13 cellular contexts compared by ENCODE assay signal in genomic region chr13:96051491-96051890, GRCh38. TPM values are rescaled to one million over a fixed set of nuclear protein-coding genes. Genes with fewer than 3 reads are reported as not detected.
A peak's percentile ranks its signal among the peaks of the same experiment; 100 is the strongest.
DNase-seq lines count a peak whose midpoint lies in the region; ATAC-seq and TF ChIP-seq lines count a peak whose summit lies in the region.
"Not testable (repeated sequence)": the region's sequence is repeated elsewhere in the genome, so short reads cannot be mapped to it uniquely, and the experiment has no call there.
"Had no signal": no experiment of that assay in that cellular context is flagged by ENCODE, and none has a peak within 500 bp of the region (broad histone marks: within the 10 kb centered on the region; RNA-seq: fewer than 3 reads in every experiment).

No MANE protein-coding gene starts in this region.

- not testable (repeated sequence) for H3K27me3 Mint-ChIP-seq in MCF 10A (ENCODE audit: insufficient read depth, unreplicated experiment); nephron progenitor cell (ENCODE audit: low read depth, poor library complexity)
- H3K27me3 Mint-ChIP-seq in osteocyte (ENCODE audit: unreplicated experiment) = peaks cover 14% of the 10 kb centered on the region

- POLR2A ChIA-PET in HCT116 (lab: Charles Lee) = not testable (repeated sequence)
- POLR2A ChIA-PET in PC-9 (lab: Charles Lee; ENCODE audit: unreplicated experiment) = interaction anchor here (0.6 kb wide), 1 partner anchor 1381 kb away, joined by 7 read pairs; no protein-coding TSS in a partner anchor
- POLR2A ChIA-PET in MCF 10A (lab: Yijun Ruan, JAX) = interaction anchor here (3.3 kb wide), 1 partner anchor 30 kb away, joined by 28 read pairs; no protein-coding TSS in a partner anchor

- RAD21 ChIA-PET in HCT116 (lab: Charles Lee; ENCODE audit: low non-redundant PET in 1 of 2, low total read pairs in 2 of 2, uncharacterized antibody in 2 of 2, unreplicated experiment in 2 of 2) = not testable (repeated sequence)

- H3K27me3 ChIP-seq in DOHH2 (ENCODE audit: control insufficient read depth, low read length) = peaks cover 13% of the 10 kb centered on the region; the same call in 1 of the 2 replicates
- not testable (repeated sequence) for H3K27me3 ChIP-seq in HCT116 (ENCODE audit: insufficient read depth, low read length); Karpas-422 (ENCODE audit: low read length); PC-9 (ENCODE audit: insufficient read depth, low read depth)

- not testable (repeated sequence) for H4K20me1 ChIP-seq in DOHH2 (ENCODE audit: control insufficient read depth, insufficient read depth, low read depth, low read length); HCT116 (ENCODE audit: insufficient read depth); Karpas-422 (ENCODE audit: insufficient read depth, low read depth, low read length); PC-9 (ENCODE audit: insufficient read depth)

- not testable (repeated sequence) for DNase-seq in HCT116 (ENCODE audit: low read depth, low spot score); Karpas-422; PC-9; MCF 10A (ENCODE audit: unreplicated experiment); nephron progenitor cell; osteocyte (ENCODE audit: extremely low spot score, unreplicated experiment)

- not testable (repeated sequence) for ATAC-seq in HCT116

- H3K27ac ChIP-seq in DOHH2 (ENCODE audit: low read depth, low read length); HCT116 (ENCODE audit: low read depth, low read length); Karpas-422 (ENCODE audit: low read length); PC-9: not testable (repeated sequence)

- H3K79me2 ChIP-seq in DOHH2 (ENCODE audit: control insufficient read depth, low read length) (peaks cover 46% of the 10 kb centered on the region), HCT116 (ENCODE audit: insufficient read depth, low read length) (peaks cover 38% of the 10 kb centered on the region), Karpas-422 (ENCODE audit: low read length) (peaks cover 59% of the 10 kb centered on the region), PC-9 (ENCODE audit: low read depth) (peaks cover 58% of the 10 kb centered on the region)

- TF ChIP-seq RAD21 in HCT116 (IDR thresholded peaks at IDR 0.05; ENCODE audit: low read depth) = not testable (repeated sequence)

- H3K4me1 Mint-ChIP-seq in MCF 10A (ENCODE audit: insufficient read depth, unreplicated experiment) = peaks cover 27% of the 10 kb centered on the region
- peaks cover 10% of the 10 kb centered on the region for H3K4me1 Mint-ChIP-seq in nephron progenitor cell
- peaks cover 13% of the 10 kb centered on the region for H3K4me1 Mint-ChIP-seq in osteocyte (ENCODE audit: unreplicated experiment)

- H3K4me1 ChIP-seq in DOHH2 (ENCODE audit: control insufficient read depth, low read length) = peaks cover 14% of the 10 kb centered on the region
- H3K4me1 ChIP-seq in HCT116 (ENCODE audit: control insufficient read depth in 1 of 2, insufficient read depth in 2 of 2, low read length in 2 of 2) = peaks cover 5 to 17% of the 10 kb centered on the region in 2 experiments; a peak in 3 of 4 replicates
- H3K4me1 ChIP-seq in Karpas-422 (ENCODE audit: low read length) = peaks cover 10% of the 10 kb centered on the region; the same call in 1 of the 2 replicates
- not testable (repeated sequence) for H3K4me1 ChIP-seq in PC-9 (replicated peaks; ENCODE audit: insufficient read depth)

- CTCF ChIA-PET in HCT116 (lab: Charles Lee); PC-9 (lab: Charles Lee): not testable (repeated sequence)
- CTCF ChIA-PET in MCF 10A (lab: Yijun Ruan, JAX) = interaction anchor here (1.0 kb wide), 1 partner anchor 17 kb away, joined by 3 read pairs; no protein-coding TSS in a partner anchor

- TF ChIP-seq POLR2A in HCT116 (IDR thresholded peaks at IDR 0.05; ENCODE audit: borderline replicate concordance, extremely low read depth, insufficient read depth, insufficient read length) = not testable (repeated sequence)

- H2AFZ ChIP-seq in HCT116 (ENCODE audit: low read depth, low read length, poor library complexity, severe bottlenecking); Karpas-422 (ENCODE audit: low read length); PC-9: not testable (repeated sequence)

- not testable (repeated sequence) for H3K4me3 ChIP-seq in DOHH2 (ENCODE audit: low read length); HCT116 (replicated peaks in 1 of 2; ENCODE audit: low read depth in 1 of 2, low read length in 2 of 2); Karpas-422 (ENCODE audit: low read length); PC-9

- not testable (repeated sequence) for H3K9me2 ChIP-seq in DOHH2 (replicated peaks; ENCODE audit: control insufficient read depth, low read length); HCT116 (ENCODE audit: insufficient read depth); Karpas-422 (replicated peaks; ENCODE audit: insufficient read depth, low read length); PC-9 (ENCODE audit: insufficient read depth)

- H3K4me2 ChIP-seq in DOHH2 (ENCODE audit: low read length) (peak overlapping the region; percentile 80), HCT116 (ENCODE audit: low read length) (peak overlapping the region; percentile 82; the same call in 1 of the 2 replicates), Karpas-422 (ENCODE audit: low read depth, low read length, poor library complexity, severe bottlenecking) (peak overlapping the region; percentile 100), PC-9 (peak overlapping the region; percentile 81)

- H3K9me3 ChIP-seq in DOHH2 (ENCODE audit: control insufficient read depth, insufficient read depth, low read length); HCT116 (ENCODE audit: control insufficient read depth in 1 of 2, insufficient read depth in 1 of 2, low read depth in 1 of 2, low read length in 2 of 2); Karpas-422 (ENCODE audit: low read length); PC-9 (ENCODE audit: insufficient read depth, low read depth): not testable (repeated sequence)

- H3K4me3 Mint-ChIP-seq in MCF 10A (ENCODE audit: unreplicated experiment) = peak overlapping the region; percentile 95
- H3K4me3 Mint-ChIP-seq in nephron progenitor cell = peak overlapping the region; percentile 98
- H3K4me3 Mint-ChIP-seq in osteocyte (ENCODE audit: unreplicated experiment) = peak overlapping the region; percentile 88

- H3K27ac Mint-ChIP-seq in MCF 10A (ENCODE audit: low read depth, unreplicated experiment); nephron progenitor cell; osteocyte (ENCODE audit: unreplicated experiment): not testable (repeated sequence)

- not testable (repeated sequence) for H3K36me3 Mint-ChIP-seq in MCF 10A (ENCODE audit: insufficient read depth, unreplicated experiment); osteocyte (ENCODE audit: unreplicated experiment)
- peaks cover 57% of the 10 kb centered on the region for H3K36me3 Mint-ChIP-seq in nephron progenitor cell (ENCODE audit: low read depth)

- BruUV-seq in HCT116 (replicated peaks; lab: Mats Ljungman, UMichigan); PC-9 (replicated peaks; lab: Mats Ljungman, UMichigan); MCF 10A (replicated peaks; lab: Mats Ljungman, UMichigan): not testable (repeated sequence)

- intact Hi-C loops in HCT116 (cut with micrococcal nuclease); PC-9 (cut with micrococcal nuclease; ENCODE audit: unreplicated experiment); MCF 10A (cut with micrococcal nuclease): not testable (repeated sequence)

- not testable (repeated sequence) for H3F3A ChIP-seq in DOHH2 (ENCODE audit: control insufficient read depth, insufficient read depth); PC-9 (ENCODE audit: insufficient read depth, low read depth)

- H3K36me3 ChIP-seq in DOHH2 (ENCODE audit: control insufficient read depth, low read length); HCT116 (ENCODE audit: control insufficient read depth in 1 of 2, insufficient read depth in 2 of 2, low read length in 2 of 2); Karpas-422 (ENCODE audit: insufficient read depth, low read length); PC-9 (ENCODE audit: low read depth): not testable (repeated sequence)

- H3K9me3 Mint-ChIP-seq in MCF 10A (ENCODE audit: unreplicated experiment); osteocyte (ENCODE audit: unreplicated experiment): not testable (repeated sequence)
- H3K9me3 Mint-ChIP-seq in nephron progenitor cell = peaks cover 57% of the 10 kb centered on the region

- not testable (repeated sequence) for H3K9ac ChIP-seq in HCT116 (ENCODE audit: low read length); Karpas-422 (ENCODE audit: low read length)

- TF ChIP-seq CTCF in DOHH2 (IDR thresholded peaks at IDR 0.05; ENCODE audit: low read depth, low read length, poor library complexity, severe bottlenecking); HCT116 (IDR thresholded peaks at IDR 0.05 in 2 of 3, conservative IDR thresholded peaks at IDR 0.05 in 1 of 3; ENCODE audit: borderline replicate concordance in 1 of 3, insufficient read depth in 1 of 3, low read depth in 2 of 3, low read length in 2 of 3); PC-9 (conservative IDR thresholded peaks at IDR 0.05); MCF 10A (IDR thresholded peaks at IDR 0.05; ENCODE audit: unreplicated experiment); nephron progenitor cell (IDR thresholded peaks at IDR 0.05); osteocyte (IDR thresholded peaks at IDR 0.05): not testable (repeated sequence)

RNA-seq across cellular contexts. Expression of gene UGGT2, which starts 1.7 kb away (rescaled TPM):
- 27.1 TPM for total RNA-seq in HCT116 (2021; ENCODE audit: unreplicated experiment)
- 4.6 and 7.7 TPM in 2 replicates for polyA plus RNA-seq in HCT116 (2012)
- total RNA-seq in Karpas-422 (2014; rRNA removed; shearing (Covaris generic); ENCODE audit: low replicate concordance) = 39.6 and 73.1 TPM in 2 replicates
- 27.5 and 27.7 TPM in 2 replicates for total RNA-seq in PC-9 (2021)
- 54.0 and 57.1 TPM in 2 replicates for total RNA-seq in MCF 10A (2022)
- total RNA-seq in osteocyte = 33.6 and 34.1 TPM in 2 replicates

RNA-seq across cellular contexts. Expression of gene HS6ST3, which starts 38.4 kb away (rescaled TPM):
- total RNA-seq in HCT116 (2021; ENCODE audit: unreplicated experiment) (0.10 TPM), PC-9 (2021) (not detected in 2 replicates), MCF 10A (2022) (0.05 and 0.09 TPM in 2 replicates), osteocyte (not detected in 2 replicates)
- 0.01 and 0.04 TPM in 2 replicates for polyA plus RNA-seq in HCT116 (2012)
- not detected in 2 replicates for total RNA-seq in Karpas-422 (2014; rRNA removed; shearing (Covaris generic); ENCODE audit: low replicate concordance)
- total RNA-seq: A172; Caco-2; CD4-positive, alpha-beta T cell; IMR-90; K562 had no signal
- polyA plus RNA-seq: BJ, IMR-90, K562 had no signal
